8 cellular contexts compared by ENCODE assay signal in the genomic region with DNA sequence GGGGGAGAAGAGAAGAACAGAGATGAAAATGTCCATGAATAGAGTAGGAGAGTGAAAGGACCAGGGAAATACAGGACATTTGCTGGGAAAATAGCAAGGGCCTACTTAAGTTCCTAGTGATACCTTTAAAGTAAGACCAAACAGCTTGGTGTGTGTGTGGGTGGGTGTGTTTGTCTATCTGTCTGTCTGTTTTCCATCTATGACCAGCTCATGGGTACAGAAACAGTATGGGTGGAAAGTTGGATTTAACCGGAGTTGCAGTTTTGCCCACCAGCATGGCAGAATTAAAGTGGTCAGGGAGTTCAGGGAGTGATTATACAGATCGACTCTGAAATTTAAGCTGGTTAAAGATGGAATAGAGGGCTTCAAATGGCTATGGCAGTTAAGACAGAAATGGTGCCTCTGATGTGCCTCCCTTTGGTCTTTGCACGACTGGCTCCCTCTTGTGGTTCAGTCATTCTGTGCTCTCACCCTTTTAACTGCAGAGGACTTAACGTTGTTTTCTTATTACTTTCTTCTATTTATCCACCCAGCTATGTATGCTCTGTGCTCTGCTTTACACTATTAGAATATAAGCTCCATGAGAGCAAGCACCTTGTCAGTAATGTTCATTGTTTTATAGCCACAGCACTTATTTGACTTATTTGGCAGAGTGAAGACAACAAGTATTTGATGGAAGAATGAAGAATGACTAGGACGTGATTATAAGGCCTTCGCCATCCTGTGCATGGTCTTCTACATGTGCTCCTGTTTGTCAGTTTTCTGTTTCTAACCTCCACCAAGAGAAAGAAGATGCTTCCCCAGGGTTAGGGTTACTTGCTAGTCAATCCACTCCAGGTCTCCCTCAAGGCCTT.
A peak's percentile ranks its signal among the peaks of the same experiment; 100 is the strongest.
DNase-seq lines count a peak whose midpoint lies in the region; ATAC-seq and TF ChIP-seq lines count a peak whose summit lies in the region.

No MANE protein-coding gene starts in this region.

- peak in 1 of 2 donors; percentile 17 for TF ChIP-seq EP300 in tibial nerve (IDR thresholded peaks at IDR 0.05)

- no peaks in the 10 kb centered on the region for H3K9me3 ChIP-seq in tibial nerve

- peaks cover 7% of the 10 kb centered on the region for H3K27me3 Mint-ChIP-seq in nephron (ENCODE audit: low read depth)

- H3K9me3 Mint-ChIP-seq in nephron, result no peaks in the 10 kb centered on the region

- H3K4me3 ChIP-seq in epithelial cell of proximal tubule (ENCODE audit: low read depth, low read length) (no peak overlapping the region), tibial nerve (no peak overlapping the region)

- TF ChIP-seq CTCF in C4-2B (conservative IDR thresholded peaks at IDR 0.05) (peak; percentile 87), epithelial cell of proximal tubule (conservative IDR thresholded peaks at IDR 0.05; ENCODE audit: low read depth, low read length) (peak; percentile 89), nephron (IDR thresholded peaks at IDR 0.05; ENCODE audit: unreplicated experiment in 3 of 3) (peak; percentile 39 to 46 (median 46)), tibial nerve (IDR thresholded peaks at IDR 0.05) (peak; percentile 60 to 77 (median 65))

- no peak for TF ChIP-seq POLR2A in tibial nerve (IDR thresholded peaks at IDR 0.05)

- WGBS in tibial nerve, 2 donors, result 57% methylated on average over 6 of the region's 6 CpGs

- H3K27ac Mint-ChIP-seq in nephron, result no peak overlapping the region

- peak; percentile 73 for ATAC-seq in GM19328 (IDR thresholded peaks at IDR 0.05; ENCODE audit: unreplicated experiment)
- ATAC-seq in HG03521 (IDR thresholded peaks at IDR 0.05; ENCODE audit: unreplicated experiment), result peak; percentile 83

- no peaks in the 10 kb centered on the region for H3K36me3 ChIP-seq in tibial nerve

- H3K27ac ChIP-seq in C4-2B (no peak overlapping the region), tibial nerve (no peak overlapping the region)

- no peaks in the 10 kb centered on the region for H3K4me1 ChIP-seq in tibial nerve

- DNase-seq in NOMO-1 (lab: John Stamatoyannopoulos, UW; ENCODE audit: unreplicated experiment in 2 of 2) (peak; percentile 50 to 58), epithelial cell of proximal tubule (ENCODE audit: low read depth) (no peak), tibial nerve (ENCODE audit: low spot score in 2 of 2) (peak in 1 of 2 donors; percentile 84)
- peak; percentile 44 to 47 for DNase-seq in activated CD8-positive, alpha-beta memory T cell treated with anti-CD3 and anti-CD28 coated beads for 4 hours (ENCODE audit: low read depth in 2 of 2)

- no peak overlapping the region for H3K4me3 Mint-ChIP-seq in nephron

- peaks cover 4% of the 10 kb centered on the region for H3K4me1 Mint-ChIP-seq in nephron

- H3K36me3 Mint-ChIP-seq in nephron (ENCODE audit: low read depth), result no peaks in the 10 kb centered on the region

- H3K27me3 ChIP-seq in tibial nerve, result no peaks in the 10 kb centered on the region
